Comparison of ENCODE assay signal across 25 cellular contexts in the genomic region with DNA sequence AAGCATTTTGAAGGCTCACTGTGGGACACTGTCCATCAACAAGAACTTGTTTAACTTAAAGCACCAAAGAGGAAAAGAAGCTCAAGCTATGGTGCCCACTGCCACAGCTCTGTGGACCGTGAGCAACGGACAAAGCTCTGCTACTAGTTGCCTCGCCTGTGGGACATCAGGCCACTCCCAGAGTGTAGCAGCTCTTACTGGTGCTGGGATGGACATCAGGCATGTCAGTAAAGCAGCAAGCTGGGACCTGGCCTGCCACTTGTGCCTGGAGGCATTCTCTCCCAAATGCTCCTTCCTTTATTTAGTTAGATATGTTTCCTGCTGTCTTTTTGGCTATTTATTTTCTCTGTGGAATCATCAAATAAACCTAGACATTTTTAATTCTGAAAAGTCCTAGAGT. TPM values are rescaled to one million over a fixed set of nuclear protein-coding genes. Genes with fewer than 3 reads are reported as not detected.
DNase-seq lines count a peak whose midpoint lies in the region; ATAC-seq and TF ChIP-seq lines count a peak whose summit lies in the region.
"Had no signal": no experiment of that assay in that cellular context is flagged by ENCODE, and none has a peak within 500 bp of the region (broad histone marks: within the 10 kb centered on the region; RNA-seq: fewer than 3 reads in every experiment).

No MANE protein-coding gene starts in this region.

- no peak for TF ChIP-seq CTCF in Caco-2 (IDR thresholded peaks at IDR 0.05; ENCODE audit: insufficient read depth in 1 of 2, low read depth in 1 of 2, low read length in 1 of 2, severe bottlenecking in 1 of 2, unreplicated experiment in 1 of 2)
- no peak for TF ChIP-seq CTCF in IMR-90 (conservative IDR thresholded peaks at IDR 0.05; ENCODE audit: low read depth, low read length)

- H2BK5ac ChIP-seq in IMR-90 (ENCODE audit: low read depth, low read length, poor library complexity, severe bottlenecking), result no peak overlapping the region
- H2BK5ac ChIP-seq in neuronal stem cell (ENCODE audit: low read length), result no peak overlapping the region

- H2AFZ ChIP-seq in IMR-90 (replicated peaks; ENCODE audit: low read length, poor library complexity) (peak overlapping the region; percentile 17), neuronal stem cell (ENCODE audit: low read length) (no peak overlapping the region)

- H3K27me3 ChIP-seq in Caco-2 (replicated peaks; ENCODE audit: control insufficient read depth, insufficient read depth, low read length), result no peaks in the 10 kb centered on the region
- no peaks in the 10 kb centered on the region; the same call in 1 of the 2 replicates for H3K27me3 ChIP-seq in IMR-90 (ENCODE audit: control insufficient read depth, insufficient read depth, low read length)
- H3K27me3 ChIP-seq in neuronal stem cell (ENCODE audit: control insufficient read depth in 3 of 3, insufficient read depth in 3 of 3, low read depth in 1 of 3, low read length in 3 of 3), result no peaks in the 10 kb centered on the region
- H3K27me3 ChIP-seq: stomach, thyroid gland had no signal

- no peak for ATAC-seq in IMR-90 (ENCODE audit: low read depth)
- ATAC-seq in GM21825 (IDR thresholded peaks at IDR 0.05; ENCODE audit: unreplicated experiment), result no peak
- ATAC-seq in naive thymus-derived CD8-positive, alpha-beta T cell, result no peak
- no peak for ATAC-seq in HG02642 (IDR thresholded peaks at IDR 0.05; ENCODE audit: poor library complexity, unreplicated experiment)
- ATAC-seq: lower lobe of right lung had no signal

- H2AK5ac ChIP-seq in IMR-90 (ENCODE audit: low read depth, low read length), result no peak overlapping the region
- no peak overlapping the region for H2AK5ac ChIP-seq in neuronal stem cell (ENCODE audit: low read depth, low read length)

- H3K4me1 Mint-ChIP-seq in Caco-2 (ENCODE audit: low read depth, unreplicated experiment), result peaks cover 6% of the 10 kb centered on the region
- H3K4me1 Mint-ChIP-seq in naive thymus-derived CD8-positive, alpha-beta T cell, result peaks cover 0 to 4% (median 2%) of the 10 kb centered on the region in 4 donors
- H3K4me1 Mint-ChIP-seq: brain had no signal

- H4K8ac ChIP-seq in IMR-90 (ENCODE audit: low read depth in 2 of 2, low read length in 2 of 2), result no peak overlapping the region
- no peak overlapping the region for H4K8ac ChIP-seq in neuronal stem cell (ENCODE audit: low read depth, low read length)

- dilution Hi-C loops in IMR-90 (cut with HindIII; ENCODE audit: low sequenced_read_pairs, unreplicated experiment), result no loop called here

- H3K9me3 Mint-ChIP-seq in Caco-2 (ENCODE audit: unreplicated experiment), result peaks cover 10% of the 10 kb centered on the region
- H3K9me3 Mint-ChIP-seq in naive thymus-derived CD8-positive, alpha-beta T cell, result no peaks in the 10 kb centered on the region
- H3K9me3 Mint-ChIP-seq: activated CD4-positive, alpha-beta T cell treated with anti-CD3 and anti-CD28 coated beads, Interleukin-2, amount 10 ng/mL, durations not matched to agents 24 days and 14 days; activated naive CD4-positive, alpha-beta T cell treated with anti-CD3 and anti-CD28 coated beads for 36 hours had no signal

- H3K14ac ChIP-seq in IMR-90 (replicated peaks; ENCODE audit: low read depth, low read length), result no peak overlapping the region
- no peak overlapping the region for H3K14ac ChIP-seq in neuronal stem cell (ENCODE audit: low read length)

- H3K9ac ChIP-seq in IMR-90 (ENCODE audit: low read depth, low read length) (no peak overlapping the region), neuronal stem cell (ENCODE audit: low read depth, low read length, poor library complexity) (peak overlapping the region; percentile 45)

- H3K9me3 ChIP-seq in Caco-2 (no peaks in the 10 kb centered on the region), IMR-90 (ENCODE audit: control insufficient read depth, insufficient read depth, low read length) (no peaks in the 10 kb centered on the region), neuronal stem cell (replicated peaks in 1 of 2; ENCODE audit: control insufficient read depth in 2 of 2, insufficient read depth in 1 of 2, low read depth in 1 of 2, low read length in 2 of 2) (no peaks in the 10 kb centered on the region)
- H3K9me3 ChIP-seq: lower lobe of right lung, prostate gland, stomach, thyroid gland had no signal

- H2AK9ac ChIP-seq in IMR-90 (replicated peaks; ENCODE audit: low read depth, low read length, poor library complexity), result no peak overlapping the region

- in situ Hi-C loops in IMR-90 (cut with MboI; ENCODE audit: low sequenced_read_pairs), result no loop called here

- H3K36me3 ChIP-seq in Caco-2 (ENCODE audit: control insufficient read depth, insufficient read depth, low read length) (no peaks in the 10 kb centered on the region; the same call in 1 of the 2 replicates), IMR-90 (ENCODE audit: control insufficient read depth, insufficient read depth, low read length) (no peaks in the 10 kb centered on the region), neuronal stem cell (replicated peaks in 1 of 2; ENCODE audit: control insufficient read depth in 2 of 2, insufficient read depth in 2 of 2, low read length in 2 of 2) (no peaks in the 10 kb centered on the region)
- H3K36me3 ChIP-seq: prostate gland, stomach, thyroid gland had no signal

- no peak overlapping the region for H3K4me3 ChIP-seq in Caco-2 (ENCODE audit: low read depth, low read length)
- no peak overlapping the region for H3K4me3 ChIP-seq in IMR-90 (ENCODE audit: insufficient read depth, low read depth, low read length)
- H3K4me3 ChIP-seq in neuronal stem cell (ENCODE audit: low read length in 2 of 2), result no peak overlapping the region
- H3K4me3 ChIP-seq: lower lobe of right lung, prostate gland, stomach, thyroid gland had no signal

- H3K4me1 ChIP-seq in Caco-2 (peaks cover 21% of the 10 kb centered on the region), IMR-90 (ENCODE audit: control insufficient read depth, insufficient read depth, low read length) (no peaks in the 10 kb centered on the region), neuronal stem cell (ENCODE audit: control insufficient read depth in 2 of 2, insufficient read depth in 1 of 2, low read depth in 1 of 2, low read length in 2 of 2) (no peaks in the 10 kb centered on the region)
- H3K4me1 ChIP-seq: lower lobe of right lung, prostate gland, stomach, thyroid gland had no signal

- H3K23ac ChIP-seq in IMR-90 (ENCODE audit: low read depth, low read length) (no peak overlapping the region), neuronal stem cell (ENCODE audit: low read depth, low read length, poor library complexity) (no peak overlapping the region)

- H4K5ac ChIP-seq in IMR-90 (ENCODE audit: low read depth, low read length), result no peak overlapping the region

- no peak overlapping the region for H3K4ac ChIP-seq in IMR-90 (ENCODE audit: low read depth, low read length)
- H3K4ac ChIP-seq in neuronal stem cell (ENCODE audit: low read length), result no peak overlapping the region

- POLR2A ChIA-PET in Caco-2 (lab: Charles Lee) (interaction anchor here (0.5 kb wide), 1 partner anchor 81 kb away, joined by 4 read pairs; no protein-coding TSS in a partner anchor), IMR-90 (lab: Charles Lee; ENCODE audit: unreplicated experiment) (no interaction called here)
- POLR2A ChIA-PET in naive thymus-derived CD8-positive, alpha-beta T cell (lab: Charles Lee), result interaction anchor here (0.6 to 1.3 kb wide), 2 partner anchors 97 to 191 kb away, joined by 3 to 5 read pairs; a partner anchor contains a TSS

- H3K27me3 Mint-ChIP-seq in Caco-2 (ENCODE audit: insufficient read depth, unreplicated experiment), result no peaks in the 10 kb centered on the region
- H3K27me3 Mint-ChIP-seq in naive thymus-derived CD8-positive, alpha-beta T cell, result no peaks in the 10 kb centered on the region
- H3K27me3 Mint-ChIP-seq: activated CD4-positive, alpha-beta T cell treated with anti-CD3 and anti-CD28 coated beads, Interleukin-2, amount 10 ng/mL, durations not matched to agents 24 days and 14 days; brain had no signal

- H4K91ac ChIP-seq in IMR-90 (ENCODE audit: insufficient read depth, low read depth, low read length) (no peak overlapping the region), neuronal stem cell (ENCODE audit: low read depth, low read length, poor library complexity) (no peak overlapping the region)

- H2BK120ac ChIP-seq in IMR-90 (ENCODE audit: low read depth, low read length), result no peak overlapping the region
- no peak overlapping the region for H2BK120ac ChIP-seq in neuronal stem cell (ENCODE audit: low read depth, low read length)

- no peak for TF ChIP-seq POLR2A in IMR-90 (IDR thresholded peaks at IDR 0.05; ENCODE audit: low read depth, low read length)

- H3K27ac Mint-ChIP-seq in Caco-2 (ENCODE audit: unreplicated experiment), result no peak overlapping the region
- no peak overlapping the region for H3K27ac Mint-ChIP-seq in naive thymus-derived CD8-positive, alpha-beta T cell
- H3K27ac Mint-ChIP-seq: activated CD4-positive, alpha-beta T cell treated with anti-CD3 and anti-CD28 coated beads, Interleukin-2, amount 10 ng/mL, durations not matched to agents 24 days and 14 days; activated naive CD4-positive, alpha-beta T cell treated with anti-CD3 and anti-CD28 coated beads for 36 hours; brain had no signal

- DNase-seq in Caco-2, result peak; percentile 32 to 44
- DNase-seq in IMR-90, result no peak
- DNase-seq in epithelial cell of prostate (ENCODE audit: low read depth, low spot score), result no peak
- DNase-seq in neuronal stem cell (ENCODE audit: low spot score), result no peak
- DNase-seq in naive thymus-derived CD8-positive, alpha-beta T cell, result no peak
- DNase-seq: ACHN; activated CD4-positive, alpha-beta T cell treated with anti-CD3 and anti-CD28 coated beads, Interleukin-2, amount 10 ng/mL, durations not matched to agents 24 days and 14 days; activated naive CD4-positive, alpha-beta T cell treated with anti-CD3 and anti-CD28 coated beads for 36 hours; DMS153; glutamatergic neuron; HCEC 1CT; Karpas-422; lower lobe of right lung; MV-4-11; NCI-H146; NCI-H446; Right ventricle myocardium superior; stomach; T-helper 9 cell; thyroid gland had no signal

- no peaks in the 10 kb centered on the region for H3K79me1 ChIP-seq in IMR-90 (ENCODE audit: low read depth in 1 of 2, low read length in 2 of 2)
- H3K79me1 ChIP-seq in neuronal stem cell (ENCODE audit: low read depth, low read length), result no peaks in the 10 kb centered on the region

- no peak overlapping the region for H3K4me3 Mint-ChIP-seq in Caco-2 (ENCODE audit: unreplicated experiment)
- no peak overlapping the region for H3K4me3 Mint-ChIP-seq in naive thymus-derived CD8-positive, alpha-beta T cell
- H3K4me3 Mint-ChIP-seq: activated CD4-positive, alpha-beta T cell treated with anti-CD3 and anti-CD28 coated beads, Interleukin-2, amount 10 ng/mL, durations not matched to agents 24 days and 14 days; activated naive CD4-positive, alpha-beta T cell treated with anti-CD3 and anti-CD28 coated beads for 36 hours; brain had no signal

- H2BK12ac ChIP-seq in neuronal stem cell (ENCODE audit: low read length), result no peak overlapping the region

- H2BK20ac ChIP-seq in IMR-90 (ENCODE audit: low read depth, low read length), result no peak overlapping the region

- BruUV-seq in Caco-2 (replicated peaks; lab: Mats Ljungman, UMichigan) (no TSS peak), IMR-90 (replicated peaks; lab: Mats Ljungman, UMichigan) (no TSS peak)

- H3K36me3 Mint-ChIP-seq in Caco-2 (ENCODE audit: insufficient read depth, unreplicated experiment), result no peaks in the 10 kb centered on the region
- peaks cover 8 to 55% (median 19%) of the 10 kb centered on the region in 3 donors for H3K36me3 Mint-ChIP-seq in naive thymus-derived CD8-positive, alpha-beta T cell
- H3K36me3 Mint-ChIP-seq: brain had no signal

- H3K4me2 ChIP-seq in IMR-90 (ENCODE audit: low read depth, low read length) (no peak overlapping the region), neuronal stem cell (ENCODE audit: insufficient read depth, low read length, poor library complexity, severe bottlenecking) (no peak overlapping the region)

- WGBS in IMR-90 (ENCODE audit: extremely low coverage in 2 of 2, insufficient read length in 1 of 2), 2 experiments, result 80% methylated on average over 1 of the region's 3 CpGs; no CpG with 5 or more reads in 1 of the 2 experiments
- WGBS in neuronal stem cell (ENCODE audit: extremely low coverage in 2 of 2, insufficient read length in 2 of 2, insufficient replicate concordance in 1 of 2), 2 donors, result no CpG with 5 or more reads among the region's 3 CpGs

- H3K27ac ChIP-seq in IMR-90 (ENCODE audit: insufficient read depth, low read length), result no peak overlapping the region
- peak overlapping the region; percentile 85 for H3K27ac ChIP-seq in epithelial cell of prostate
- no peak overlapping the region for H3K27ac ChIP-seq in neuronal stem cell (replicated peaks; ENCODE audit: low read length)
- H3K27ac ChIP-seq: lower lobe of right lung, prostate gland, stomach, thyroid gland, VCaP had no signal

- no peak overlapping the region for H3K56ac ChIP-seq in IMR-90 (ENCODE audit: extremely low read depth, insufficient read depth, low read length)

- H4K20me1 ChIP-seq in IMR-90 (ENCODE audit: insufficient read depth, low read length), result no peaks in the 10 kb centered on the region

- H3K9me1 ChIP-seq in IMR-90 (ENCODE audit: insufficient read depth, low read length), result no peaks in the 10 kb centered on the region

- no peak overlapping the region for H2BK15ac ChIP-seq in IMR-90 (ENCODE audit: low read depth, low read length)
- no peak overlapping the region for H2BK15ac ChIP-seq in neuronal stem cell (ENCODE audit: low read length)

- CTCF ChIA-PET in Caco-2 (lab: Charles Lee) (interaction anchor here (0.7 kb wide), 1 partner anchor 132 kb away, joined by 4 read pairs; no protein-coding TSS in a partner anchor), IMR-90 (lab: Yijun Ruan, JAX) (no interaction called here)

- TF ChIP-seq RAD21 in IMR-90 (IDR thresholded peaks at IDR 0.05; ENCODE audit: low read length), result no peak

- no peak overlapping the region for H3K18ac ChIP-seq in IMR-90 (ENCODE audit: low read depth, low read length)
- no peak overlapping the region for H3K18ac ChIP-seq in neuronal stem cell (ENCODE audit: low read length)

- intact Hi-C loops in Caco-2 (cut with micrococcal nuclease; ENCODE audit: unreplicated experiment), result no loop called here
- intact Hi-C loops in IMR-90 (cut with micrococcal nuclease), result no loop called here

RNA-seq across cellular contexts. Expression of a gene that starts 46.7 kb away (rescaled TPM):
- total RNA-seq in Caco-2 (2022) (2.6 and 4.6 TPM in 2 replicates), IMR-90 (2012; rRNA removed) (0.18 and 0.28 TPM in 2 replicates)
- 0.12 and 0.20 TPM in 2 replicates for polyA plus RNA-seq in IMR-90 (2012; rRNA removed)
- 0.03 TPM in 2 replicates for polyA plus RNA-seq in IMR-90 (2012; cell fraction: cytosol; rRNA removed)
- 0.03 and 0.22 TPM in 2 replicates for polyA plus RNA-seq in IMR-90 (2012; cell fraction: nucleus; rRNA removed; ENCODE audit: low replicate concordance)
- 0.14 TPM for polyA plus RNA-seq in neuronal stem cell (2013, experiment 1 of 2)
- polyA plus RNA-seq in neuronal stem cell (2013, experiment 2 of 2), result 0.18 TPM
- total RNA-seq in naive thymus-derived CD8-positive, alpha-beta T cell, result 10 to 100 TPM; 33.4 to 37.9 TPM
- 10 to 100 TPM; 24.7 to 30.8 (median 28.4) TPM for polyA plus RNA-seq in naive thymus-derived CD8-positive, alpha-beta T cell

Comparison
In these comparisons a context has a peak if more than half of its experiments do, and no peak if none do; other contexts are left out.
1. DNase-seq: peak in Caco-2 (2 of 2); none in IMR-90 (single experiment), epithelial cell of prostate (single experiment), neuronal stem cell (single experiment) and naive thymus-derived CD8-positive, alpha-beta T cell (0 of 10).